In genomic region chrX:143635915-143636314, GRCh38 we compare ENCODE assay signal across 11 cellular contexts. TPM values are rescaled to one million over a fixed set of nuclear protein-coding genes. Genes with fewer than 3 reads are reported as not detected.
DNase-seq lines count a peak whose midpoint lies in the region; ATAC-seq and TF ChIP-seq lines count a peak whose summit lies in the region.
"Had no signal": no experiment of that assay in that cellular context is flagged by ENCODE, and none has a peak within 500 bp of the region (broad histone marks: within the 10 kb centered on the region; RNA-seq: fewer than 3 reads in every experiment).

A gene with protein sequence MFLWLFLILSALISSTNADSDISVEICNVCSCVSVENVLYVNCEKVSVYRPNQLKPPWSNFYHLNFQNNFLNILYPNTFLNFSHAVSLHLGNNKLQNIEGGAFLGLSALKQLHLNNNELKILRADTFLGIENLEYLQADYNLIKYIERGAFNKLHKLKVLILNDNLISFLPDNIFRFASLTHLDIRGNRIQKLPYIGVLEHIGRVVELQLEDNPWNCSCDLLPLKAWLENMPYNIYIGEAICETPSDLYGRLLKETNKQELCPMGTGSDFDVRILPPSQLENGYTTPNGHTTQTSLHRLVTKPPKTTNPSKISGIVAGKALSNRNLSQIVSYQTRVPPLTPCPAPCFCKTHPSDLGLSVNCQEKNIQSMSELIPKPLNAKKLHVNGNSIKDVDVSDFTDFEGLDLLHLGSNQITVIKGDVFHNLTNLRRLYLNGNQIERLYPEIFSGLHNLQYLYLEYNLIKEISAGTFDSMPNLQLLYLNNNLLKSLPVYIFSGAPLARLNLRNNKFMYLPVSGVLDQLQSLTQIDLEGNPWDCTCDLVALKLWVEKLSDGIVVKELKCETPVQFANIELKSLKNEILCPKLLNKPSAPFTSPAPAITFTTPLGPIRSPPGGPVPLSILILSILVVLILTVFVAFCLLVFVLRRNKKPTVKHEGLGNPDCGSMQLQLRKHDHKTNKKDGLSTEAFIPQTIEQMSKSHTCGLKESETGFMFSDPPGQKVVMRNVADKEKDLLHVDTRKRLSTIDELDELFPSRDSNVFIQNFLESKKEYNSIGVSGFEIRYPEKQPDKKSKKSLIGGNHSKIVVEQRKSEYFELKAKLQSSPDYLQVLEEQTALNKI (minus strand): TSS chrX:143636101. CDS start chrX:143631108, 4,993 bp downstream.

- ATAC-seq in HG03175 (IDR thresholded peaks at IDR 0.05; ENCODE audit: unreplicated experiment) (no peak), sciatic nerve (no peak), GM21515 (IDR thresholded peaks at IDR 0.05; ENCODE audit: unreplicated experiment) (no peak)

- intact Hi-C loops in sciatic nerve (cut with DNase I), result no loop called here

- peaks cover 18% of the 10 kb centered on the region for H3K4me1 ChIP-seq in HUES48 (ENCODE audit: control insufficient read depth, insufficient read depth, low read length)

- H3K4me3 ChIP-seq in HUES48 (ENCODE audit: low read depth, low read length) (peak within 1 kb of the TSS; percentile 70), brain microvascular endothelial cell (ENCODE audit: low read depth, low read length) (peak within 1 kb of the TSS; percentile 12), kidney epithelial cell (ENCODE audit: low read depth, low read length) (peak within 1 kb of the TSS; percentile 61), skeletal muscle cell (ENCODE audit: low read depth, low read length) (peak within 1 kb of the TSS; percentile 46)

- DNase-seq in brain microvascular endothelial cell (no peak), kidney epithelial cell (ENCODE audit: low read depth) (no peak), skeletal muscle cell (ENCODE audit: low read depth) (no peak), sciatic nerve (ENCODE audit: low spot score) (no peak)
- DNase-seq in stimulated activated CD4-positive, alpha-beta T cell treated with anti-CD3 and anti-CD28 coated beads, Interleukin-1b, Interleukin-23, amount 100 ng/mL, for 48 hours, result no peak
- DNase-seq: activated CD4-positive, alpha-beta T cell treated with anti-CD3 and anti-CD28 coated beads, Interleukin-2, amount 50 U/mL, for 4 hours; KBM-7 had no signal

- H3K9me3 ChIP-seq in HUES48 (ENCODE audit: control insufficient read depth, insufficient read depth, low read length), result peaks cover 24% of the 10 kb centered on the region; the same call in 1 of the 2 replicates

- in situ Hi-C loops in brain microvascular endothelial cell (cut with HindIII; ENCODE audit: low pct_ligation_motif_present, low sequenced_read_pairs), result no loop called here

- H3K9ac ChIP-seq in HUES48 (ENCODE audit: low read depth, low read length), result peak within 1 kb of the TSS; percentile 20; the same call in 1 of the 2 replicates

- H3K27ac ChIP-seq in HUES48 (ENCODE audit: low read depth, low read length) (peak within 1 kb of the TSS; percentile 69), brain microvascular endothelial cell (no peak within 1 kb of the TSS)

- H3K36me3 ChIP-seq in HUES48 (ENCODE audit: control insufficient read depth, insufficient read depth, low read length) (no peaks in the 10 kb centered on the region), brain microvascular endothelial cell (replicated peaks) (no peaks in the 10 kb centered on the region), kidney epithelial cell (ENCODE audit: control insufficient read depth, insufficient read depth, low read length) (no peaks in the 10 kb centered on the region)

- no peak for TF ChIP-seq CTCF in brain microvascular endothelial cell (IDR thresholded peaks at IDR 0.05; ENCODE audit: low read depth, low read length, missing control alignments)
- no peak for TF ChIP-seq CTCF in kidney epithelial cell (IDR thresholded peaks at IDR 0.05; ENCODE audit: insufficient read depth, low read length, poor library complexity, severe bottlenecking)

- H3K27me3 ChIP-seq in HUES48 (ENCODE audit: control insufficient read depth, insufficient read depth, low read length) (peaks cover 22% of the 10 kb centered on the region), brain microvascular endothelial cell (replicated peaks) (no peaks in the 10 kb centered on the region), kidney epithelial cell (ENCODE audit: control insufficient read depth, insufficient read depth, low read length) (no peaks in the 10 kb centered on the region)

RNA-seq across cellular contexts. Expression of the gene that starts here (rescaled TPM):
- total RNA-seq in kidney epithelial cell (3.4 and 5.1 TPM in 2 replicates), sciatic nerve (1.5 TPM)
- total RNA-seq: RPMI7951 had no signal

Comparison
In these comparisons a context has a peak if more than half of its experiments do, and no peak if none do; other contexts are left out.
1. H3K4me3 ChIP-seq: peak in every context shown above with its lines; median percentile 70 in HUES48; 61 in kidney epithelial cell; 46 in skeletal muscle cell; 12 in brain microvascular endothelial cell.